In genomic region chr13:71255633-71256032, GRCh38 we compare ENCODE assay signal across 32 cellular contexts.
"Had no signal": no experiment of that assay in that cellular context is flagged by ENCODE, and none has a peak within 500 bp of the region (broad histone marks: within the 10 kb centered on the region; RNA-seq: fewer than 3 reads in every experiment).

No MANE protein-coding gene starts in this region.

- H3K36me3 ChIP-seq: ascending aorta, breast epithelium, gastrocnemius medialis, heart left ventricle, WERI-Rb-1 had no signal

- H3K4me3 Mint-ChIP-seq: activated B cell treated with CpG ODN at 0.5 μM for 24 hours; activated CD4-positive, alpha-beta memory T cell treated with anti-CD3 and anti-CD28 coated beads for 36 hours; activated CD8-positive, alpha-beta memory T cell treated with anti-CD3 and anti-CD28 coated beads, Interleukin-2, amount 10 ng/mL, durations not matched to agents 7 days and 5 days; activated CD8-positive, alpha-beta T cell treated with anti-CD3 and anti-CD28 coated beads, Interleukin-2, amount 10 ng/mL, durations not matched to agents 7 days and 5 days; activated naive CD4-positive, alpha-beta T cell treated with anti-CD3 and anti-CD28 coated beads, Interleukin-2, amount 10 ng/mL, durations not matched to agents 7 days and 5 days; activated naive CD8-positive, alpha-beta T cell treated with anti-CD3 and anti-CD28 coated beads, Interleukin-2, amount 10 ng/mL, durations not matched to agents 7 days and 5 days; brain; central memory CD8-positive, alpha-beta T cell; dendritic cell treated with granulocyte-macrophage colony-stimulating factor and Interleukin-4, amounts not matched to agents 40 ng/mL and 50 ng/mL, for 4 days; endodermal cell; T-helper 17 cell; T-helper 2 cell treated with Interferon-gamma antibody and Interleukin-4, amounts not matched to agents 5 μg/mL and 100 μg/mL, for 36 hours had no signal

- H3K4me1 ChIP-seq: ascending aorta had no signal

- H3K27me3 ChIP-seq: ascending aorta, breast epithelium, dorsolateral prefrontal cortex, gastrocnemius medialis, heart left ventricle had no signal

- H3K9me3 Mint-ChIP-seq: activated B cell treated with CpG ODN at 0.5 μM for 24 hours; activated CD4-positive, alpha-beta memory T cell treated with anti-CD3 and anti-CD28 coated beads for 36 hours; activated naive CD4-positive, alpha-beta T cell treated with anti-CD3 and anti-CD28 coated beads, Interleukin-2, amount 10 ng/mL, durations not matched to agents 7 days and 5 days; activated naive CD4-positive, alpha-beta T cell treated with anti-CD3 and anti-CD28 coated beads, Interleukin-2, amount 50 U/mL, for 72 hours; activated naive CD8-positive, alpha-beta T cell treated with anti-CD3 and anti-CD28 coated beads, Interleukin-2, amount 10 ng/mL, durations not matched to agents 7 days and 5 days; central memory CD8-positive, alpha-beta T cell; dendritic cell treated with granulocyte-macrophage colony-stimulating factor and Interleukin-4, amounts not matched to agents 40 ng/mL and 50 ng/mL, for 4 days; endodermal cell; T-helper 2 cell treated with Interferon-gamma antibody and Interleukin-4, amounts not matched to agents 5 μg/mL and 100 μg/mL, for 36 hours had no signal

- DNase-seq: activated B cell treated with CpG ODN at 0.5 μM for 24 hours; activated CD4-positive, alpha-beta memory T cell treated with anti-CD3 and anti-CD28 coated beads for 36 hours; activated CD4-positive, alpha-beta T cell treated with anti-CD3 and anti-CD28 coated beads for 48 hours; activated CD8-positive, alpha-beta memory T cell treated with anti-CD3 and anti-CD28 coated beads, Interleukin-2, amount 10 ng/mL, durations not matched to agents 7 days and 5 days; activated CD8-positive, alpha-beta memory T cell treated with anti-CD3 and anti-CD28 coated beads, Interleukin-2, amount 50 U/mL, for 4 hours; activated CD8-positive, alpha-beta T cell treated with anti-CD3 and anti-CD28 coated beads, Interleukin-2, amount 10 ng/mL, durations not matched to agents 7 days and 5 days; activated gamma-delta T cell; activated naive CD4-positive, alpha-beta T cell; activated naive CD4-positive, alpha-beta T cell treated with anti-CD3 and anti-CD28 coated beads, Interleukin-2, amount 10 ng/mL, durations not matched to agents 7 days and 5 days; activated naive CD8-positive, alpha-beta T cell treated with anti-CD3 and anti-CD28 coated beads, Interleukin-2, amount 10 ng/mL, durations not matched to agents 7 days and 5 days; activated T-cell treated with anti-CD3 and anti-CD28 coated beads, Interleukin-2, amount 50 U/mL, for 1 hour; activated T-cell treated with anti-CD3 and anti-CD28 coated beads, Interleukin-2, amount 50 U/mL, for 48 hours; dorsolateral prefrontal cortex; effector memory CD4-positive, alpha-beta T cell; endodermal cell; gastrocnemius medialis; glutamatergic neuron; heart left ventricle; T-helper 1 cell; T-helper 17 cell; T1000; WERI-Rb-1 had no signal

- H3K27me3 Mint-ChIP-seq: activated B cell treated with CpG ODN at 0.5 μM for 24 hours; activated CD8-positive, alpha-beta memory T cell treated with anti-CD3 and anti-CD28 coated beads, Interleukin-2, amount 10 ng/mL, durations not matched to agents 7 days and 5 days; activated naive CD4-positive, alpha-beta T cell treated with anti-CD3 and anti-CD28 coated beads, Interleukin-2, amount 10 ng/mL, durations not matched to agents 7 days and 5 days; activated naive CD8-positive, alpha-beta T cell treated with anti-CD3 and anti-CD28 coated beads, Interleukin-2, amount 10 ng/mL, durations not matched to agents 7 days and 5 days; central memory CD8-positive, alpha-beta T cell; dendritic cell treated with granulocyte-macrophage colony-stimulating factor and Interleukin-4, amounts not matched to agents 40 ng/mL and 50 ng/mL, for 4 days; T-helper 17 cell had no signal

- H3K9me3 ChIP-seq: ascending aorta, breast epithelium, gastrocnemius medialis had no signal

- H3K27ac Mint-ChIP-seq: activated B cell treated with CpG ODN at 0.5 μM for 24 hours; activated CD4-positive, alpha-beta memory T cell treated with anti-CD3 and anti-CD28 coated beads for 36 hours; activated CD8-positive, alpha-beta memory T cell treated with anti-CD3 and anti-CD28 coated beads, Interleukin-2, amount 10 ng/mL, durations not matched to agents 7 days and 5 days; activated CD8-positive, alpha-beta T cell treated with anti-CD3 and anti-CD28 coated beads, Interleukin-2, amount 10 ng/mL, durations not matched to agents 7 days and 5 days; activated naive CD4-positive, alpha-beta T cell treated with anti-CD3 and anti-CD28 coated beads, Interleukin-2, amount 10 ng/mL, durations not matched to agents 7 days and 5 days; activated naive CD4-positive, alpha-beta T cell treated with anti-CD3 and anti-CD28 coated beads, Interleukin-2, amount 50 U/mL, for 72 hours; activated naive CD8-positive, alpha-beta T cell treated with anti-CD3 and anti-CD28 coated beads, Interleukin-2, amount 10 ng/mL, durations not matched to agents 7 days and 5 days; brain; dendritic cell treated with granulocyte-macrophage colony-stimulating factor and Interleukin-4, amounts not matched to agents 40 ng/mL and 50 ng/mL, for 4 days; endodermal cell; T-helper 17 cell; T-helper 2 cell treated with Interferon-gamma antibody and Interleukin-4, amounts not matched to agents 5 μg/mL and 100 μg/mL, for 36 hours had no signal

- H3K36me3 Mint-ChIP-seq: activated CD4-positive, alpha-beta memory T cell treated with anti-CD3 and anti-CD28 coated beads for 36 hours; activated CD8-positive, alpha-beta memory T cell treated with anti-CD3 and anti-CD28 coated beads, Interleukin-2, amount 10 ng/mL, durations not matched to agents 7 days and 5 days; activated naive CD4-positive, alpha-beta T cell treated with anti-CD3 and anti-CD28 coated beads, Interleukin-2, amount 10 ng/mL, durations not matched to agents 7 days and 5 days; activated naive CD4-positive, alpha-beta T cell treated with anti-CD3 and anti-CD28 coated beads, Interleukin-2, amount 50 U/mL, for 72 hours; activated naive CD8-positive, alpha-beta T cell treated with anti-CD3 and anti-CD28 coated beads, Interleukin-2, amount 10 ng/mL, durations not matched to agents 7 days and 5 days; brain had no signal

- H3K4me1 Mint-ChIP-seq: activated B cell treated with CpG ODN at 0.5 μM for 24 hours; activated CD8-positive, alpha-beta memory T cell treated with anti-CD3 and anti-CD28 coated beads, Interleukin-2, amount 10 ng/mL, durations not matched to agents 7 days and 5 days; activated naive CD4-positive, alpha-beta T cell treated with anti-CD3 and anti-CD28 coated beads, Interleukin-2, amount 10 ng/mL, durations not matched to agents 7 days and 5 days; activated naive CD8-positive, alpha-beta T cell treated with anti-CD3 and anti-CD28 coated beads, Interleukin-2, amount 10 ng/mL, durations not matched to agents 7 days and 5 days; central memory CD8-positive, alpha-beta T cell; endodermal cell; T-helper 17 cell had no signal

- H3K27ac ChIP-seq: ascending aorta, breast epithelium, coronary artery, dorsolateral prefrontal cortex, gastrocnemius medialis, heart left ventricle, WERI-Rb-1 had no signal

- H3K4me3 ChIP-seq: ascending aorta, breast epithelium, coronary artery, dorsolateral prefrontal cortex, gastrocnemius medialis, heart left ventricle had no signal

- ATAC-seq: activated CD4-positive, CD25-positive, alpha-beta regulatory T cell treated with anti-CD3 and anti-CD28 coated beads, Interleukin-2, amount 50 U/mL, for 24 hours; activated CD8-positive, alpha-beta memory T cell treated with anti-CD3 and anti-CD28 coated beads, Interleukin-2, amount 10 ng/mL, durations not matched to agents 7 days and 5 days; activated CD8-positive, alpha-beta T cell treated with anti-CD3 and anti-CD28 coated beads, Interleukin-2, amount 10 ng/mL, durations not matched to agents 7 days and 5 days; activated naive CD4-positive, alpha-beta T cell treated with anti-CD3 and anti-CD28 coated beads, Interleukin-2, amount 50 U/mL, for 72 hours; esophagus mucosa; gastrocnemius medialis; heart left ventricle; T-helper 17 cell had no signal
